ENCODE assay signal across 12 cellular contexts in the genomic region with DNA sequence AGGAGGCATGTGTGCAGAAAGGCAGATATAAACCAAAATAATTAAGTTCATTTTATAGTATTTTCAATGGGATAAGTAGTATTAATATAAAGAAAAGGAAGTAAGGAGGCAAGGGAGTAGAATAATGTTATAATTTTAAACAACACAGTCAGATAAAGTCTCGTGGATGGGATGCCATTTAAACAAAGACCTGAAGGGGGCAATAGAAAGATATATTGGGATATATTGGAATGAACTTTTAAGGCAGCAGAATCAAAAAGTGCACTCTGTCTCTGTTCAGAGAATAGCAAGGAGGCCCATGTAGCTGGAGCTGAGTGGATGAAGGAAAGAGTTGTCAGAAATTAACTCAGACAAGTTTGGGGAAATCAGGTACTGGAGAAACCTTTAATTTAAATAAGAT.
DNase-seq lines count a peak whose midpoint lies in the region; ATAC-seq and TF ChIP-seq lines count a peak whose summit lies in the region.
"Had no signal": no experiment of that assay in that cellular context is flagged by ENCODE, and none has a peak within 500 bp of the region (broad histone marks: within the 10 kb centered on the region; RNA-seq: fewer than 3 reads in every experiment).

No MANE protein-coding gene starts in this region.

- no peak overlapping the region for H3K4me3 Mint-ChIP-seq in nephron progenitor cell

- TF ChIP-seq CTCF in VCaP (conservative IDR thresholded peaks at IDR 0.05) (peak; percentile 42; the same call in 1 of the 2 replicates), nephron progenitor cell (IDR thresholded peaks at IDR 0.05) (peak; percentile 33)

- POLR2A ChIA-PET in HEK293T (lab: Yijun Ruan, JAX): no interaction called here

- H3K36me3 Mint-ChIP-seq in nephron progenitor cell (ENCODE audit: low read depth): no peaks in the 10 kb centered on the region

- no peak for ATAC-seq in left ventricle myocardium superior
- ATAC-seq: left lobe of liver had no signal

- no peak overlapping the region for H3K27ac Mint-ChIP-seq in nephron progenitor cell

- no peaks in the 10 kb centered on the region for H3K9me3 Mint-ChIP-seq in nephron progenitor cell

- H3K4me1 Mint-ChIP-seq in nephron progenitor cell: no peaks in the 10 kb centered on the region

- intact Hi-C loops in left ventricle myocardium superior (cut with micrococcal nuclease): no loop called here

- CTCF ChIA-PET in HEK293T (lab: Yijun Ruan, JAX): interaction anchor here (0.6 kb wide), 1 partner anchor 75 kb away, joined by 3 read pairs; no protein-coding TSS in a partner anchor

- H3K27ac ChIP-seq in VCaP: no peak overlapping the region
- H3K27ac ChIP-seq: vagina had no signal

- peaks cover 3% of the 10 kb centered on the region for H3K27me3 Mint-ChIP-seq in nephron progenitor cell (ENCODE audit: low read depth, poor library complexity)

- DNase-seq in EL (peak; percentile 3), HEK293T (ENCODE audit: extremely low spot score) (peak; percentile 13), nephron progenitor cell (no peak), NCI-H1694 (lab: John Stamatoyannopoulos, UW) (no peak), HT-29 (ENCODE audit: low spot score) (no peak), left ventricle myocardium superior (no peak)
- DNase-seq: activated CD8-positive, alpha-beta memory T cell treated with anti-CD3 and anti-CD28 coated beads, Interleukin-2, amount 50 U/mL, for 4 hours; DMS79 treated with DMSO at 0.1 percent for 48 hours; SW 1271 had no signal

TF ChIP-seq in HEK293T, 16 proteins besides CTCF, POLR2A, EP300 and RAD21:
- no peak for TF ChIP-seq ELF4 (IDR thresholded peaks at IDR 0.05)
- no peak for TF ChIP-seq HDGF (IDR thresholded peaks at IDR 0.05; ENCODE audit: borderline replicate concordance)
- TF ChIP-seq ARNT (IDR thresholded peaks at IDR 0.05): no peak
- TF ChIP-seq, protein P1, sequence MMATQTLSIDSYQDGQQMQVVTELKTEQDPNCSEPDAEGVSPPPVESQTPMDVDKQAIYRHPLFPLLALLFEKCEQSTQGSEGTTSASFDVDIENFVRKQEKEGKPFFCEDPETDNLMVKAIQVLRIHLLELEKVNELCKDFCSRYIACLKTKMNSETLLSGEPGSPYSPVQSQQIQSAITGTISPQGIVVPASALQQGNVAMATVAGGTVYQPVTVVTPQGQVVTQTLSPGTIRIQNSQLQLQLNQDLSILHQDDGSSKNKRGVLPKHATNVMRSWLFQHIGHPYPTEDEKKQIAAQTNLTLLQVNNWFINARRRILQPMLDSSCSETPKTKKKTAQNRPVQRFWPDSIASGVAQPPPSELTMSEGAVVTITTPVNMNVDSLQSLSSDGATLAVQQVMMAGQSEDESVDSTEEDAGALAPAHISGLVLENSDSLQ (IDR thresholded peaks at IDR 0.05): no peak
- TF ChIP-seq BHLHE40 (IDR thresholded peaks at IDR 0.05; ENCODE audit: borderline replicate concordance): no peak
- no peak for TF ChIP-seq FOXM1 (IDR thresholded peaks at IDR 0.05; ENCODE audit: borderline replicate concordance)
- no peak for TF ChIP-seq CTBP1 (IDR thresholded peaks at IDR 0.05; ENCODE audit: borderline replicate concordance)
- no peak for TF ChIP-seq FOXA1 (IDR thresholded peaks at IDR 0.05)
- TF ChIP-seq TARDBP (IDR thresholded peaks at IDR 0.05): no peak
- TF ChIP-seq ZNF384 (IDR thresholded peaks at IDR 0.05): no peak
- TF ChIP-seq LEF1 (IDR thresholded peaks at IDR 0.05; ENCODE audit: borderline replicate concordance): no peak
- no peak for TF ChIP-seq SUZ12 (IDR thresholded peaks at IDR 0.05)
- no peak for TF ChIP-seq FOXK2 (IDR thresholded peaks at IDR 0.05)
- no peak for TF ChIP-seq SP1 (IDR thresholded peaks at IDR 0.05)
- no peak for TF ChIP-seq L3MBTL2 (conservative IDR thresholded peaks at IDR 0.05)
- TF ChIP-seq NFRKB (IDR thresholded peaks at IDR 0.05): no peak

Comparison
In these comparisons a context has a peak if more than half of its experiments do, and no peak if none do; other contexts are left out.
1. DNase-seq: peak in EL (single experiment) and HEK293T (single experiment); none in nephron progenitor cell (single experiment), NCI-H1694 (single experiment), HT-29 (single experiment) and left ventricle myocardium superior (single experiment).